Comparison of ENCODE assay signal across 15 cellular contexts in the genomic region with DNA sequence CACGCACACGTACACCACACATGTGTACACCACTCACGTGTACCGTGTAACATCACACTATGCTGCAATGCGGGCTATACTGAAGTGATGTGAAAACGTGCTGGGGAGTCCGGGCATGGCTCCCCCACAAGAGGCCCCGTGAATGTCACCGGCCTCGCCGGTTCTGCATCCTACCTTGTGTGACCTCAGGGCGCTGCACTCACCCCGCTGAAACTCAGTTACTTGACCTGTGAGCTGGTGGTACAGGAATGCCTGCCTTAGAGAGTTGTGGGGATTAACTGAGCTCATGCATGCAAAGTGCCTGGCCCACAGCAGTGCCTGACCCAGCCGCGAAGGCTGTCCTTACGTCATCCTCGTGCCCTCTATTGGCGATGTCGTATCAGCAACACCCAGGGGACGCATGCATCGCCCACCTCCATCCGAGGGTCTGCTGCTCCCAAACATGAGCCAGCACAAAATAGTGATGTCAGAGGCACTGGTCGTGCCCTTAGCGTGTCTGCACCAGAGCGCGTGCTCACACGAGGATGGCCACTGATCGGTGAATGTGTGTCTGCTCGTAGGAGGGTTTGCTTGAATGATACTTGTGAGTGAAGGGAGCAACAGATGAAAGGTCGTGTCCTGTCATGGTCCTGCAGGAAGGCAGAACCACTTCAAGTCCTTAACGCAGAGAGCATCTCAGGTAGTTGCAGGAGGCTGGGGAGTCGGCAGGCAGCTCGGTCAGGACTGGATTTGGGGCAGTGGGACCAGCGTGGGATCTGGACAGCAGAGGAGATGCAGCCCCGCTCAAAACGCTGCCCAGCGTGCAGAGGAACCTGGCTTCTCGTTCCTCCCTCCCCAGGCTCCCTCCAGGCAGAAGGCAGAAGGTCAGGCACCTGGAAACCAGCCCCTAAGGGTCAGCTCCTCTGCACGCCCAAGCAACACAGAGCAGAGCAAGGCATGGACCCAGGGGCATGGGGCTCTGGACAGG.
"Had no signal": no experiment of that assay in that cellular context is flagged by ENCODE, and none has a peak within 500 bp of the region (broad histone marks: within the 10 kb centered on the region; RNA-seq: fewer than 3 reads in every experiment).

No MANE protein-coding gene starts in this region.

- DNase-seq: activated CD4-positive, alpha-beta T cell treated with anti-CD3 and anti-CD28 coated beads, Interleukin-2, amount 50 U/mL, for 1 hour; activated naive CD8-positive, alpha-beta T cell treated with anti-CD3 and anti-CD28 coated beads, Interleukin-2, amount 10 ng/mL, durations not matched to agents 7 days and 5 days; activated T-cell treated with anti-CD3 and anti-CD28 coated beads, Interleukin-2, amount 50 U/mL, for 4 hours; effector CD4-positive, alpha-beta T cell; midbrain; sigmoid colon; stimulated activated CD4-positive, alpha-beta T cell treated with anti-CD3 and anti-CD28 coated beads, Interleukin-12 subunit alpha, Interleukin-12 subunit beta, amount 100 ng/mL, for 4 hours; stimulated activated naive CD4-positive, alpha-beta T cell; T-helper 2 cell had no signal

- H3K36me3 ChIP-seq: ascending aorta, neutrophil, prostate gland, sigmoid colon, suprapubic skin, vagina had no signal

- H3K4me2 ChIP-seq: hepatocyte had no signal

- ATAC-seq: activated T-cell treated with anti-CD3 and anti-CD28 coated beads, Interleukin-2, amount 50 U/mL, for 4 hours had no signal

- H3K4me3 ChIP-seq: ascending aorta, hepatocyte, prostate gland, sigmoid colon, suprapubic skin, vagina had no signal

- H2AFZ ChIP-seq: hepatocyte had no signal

- H3K4me1 ChIP-seq: ascending aorta, prostate gland, suprapubic skin, vagina had no signal

- H3K9me3 ChIP-seq: ascending aorta, neutrophil, prostate gland, sigmoid colon, suprapubic skin, vagina had no signal

- H3K27me3 ChIP-seq: ascending aorta, hepatocyte, neutrophil, vagina had no signal

- H3K27ac ChIP-seq: ascending aorta, hepatocyte, neutrophil, prostate gland, sigmoid colon, suprapubic skin, vagina had no signal

- H3K79me2 ChIP-seq: hepatocyte had no signal
